In the genomic region with DNA sequence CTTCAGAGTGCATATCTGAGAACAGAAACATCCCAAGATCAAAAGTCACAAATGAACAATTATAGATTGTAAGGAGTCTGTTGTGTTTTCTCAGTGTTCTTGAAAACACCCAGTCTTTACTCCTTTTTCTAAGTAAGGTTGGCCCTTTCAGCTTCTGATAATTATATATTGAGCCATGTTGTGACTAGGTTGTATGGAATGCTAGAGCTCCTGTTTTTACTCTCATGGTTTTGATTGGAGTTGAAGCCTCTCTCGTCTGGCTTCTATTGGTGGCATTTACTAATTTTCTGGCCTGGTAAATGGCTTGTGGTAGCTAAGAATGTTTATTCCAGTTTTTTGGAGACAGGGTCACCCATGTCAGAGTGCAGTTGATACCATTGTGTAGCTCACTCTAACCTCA, we compare ENCODE assay signal across 10 cellular contexts.
A peak's percentile ranks its signal among the peaks of the same experiment; 100 is the strongest.
DNase-seq lines count a peak whose midpoint lies in the region; ATAC-seq and TF ChIP-seq lines count a peak whose summit lies in the region.
"Had no signal": no experiment of that assay in that cellular context is flagged by ENCODE, and none has a peak within 500 bp of the region (broad histone marks: within the 10 kb centered on the region; RNA-seq: fewer than 3 reads in every experiment).

No MANE protein-coding gene starts in this region.

- H3K9me3 ChIP-seq in lower lobe of right lung, result no peaks in the 10 kb centered on the region
- no peaks in the 10 kb centered on the region for H3K9me3 ChIP-seq in upper lobe of left lung
- H3K9me3 ChIP-seq: HAP-1 had no signal

- TF ChIP-seq CTCF in choroid plexus epithelial cell (conservative IDR thresholded peaks at IDR 0.05; ENCODE audit: low read depth, low read length) (no peak), lower lobe of right lung (IDR thresholded peaks at IDR 0.05) (no peak), upper lobe of left lung (IDR thresholded peaks at IDR 0.05) (no peak)

- TF ChIP-seq EP300 in upper lobe of left lung (IDR thresholded peaks at IDR 0.05), result no peak

- DNase-seq in NCI-H2227 (lab: John Stamatoyannopoulos, UW; ENCODE audit: unreplicated experiment) (peak; percentile 66), choroid plexus epithelial cell (ENCODE audit: low read depth) (peak; percentile 73), lower lobe of right lung (no peak), upper lobe of left lung (no peak), NCI-H2196 (lab: John Stamatoyannopoulos, UW; ENCODE audit: unreplicated experiment) (no peak), DMS 273 (lab: John Stamatoyannopoulos, UW; ENCODE audit: unreplicated experiment) (no peak)
- DNase-seq in stimulated activated CD4-positive, alpha-beta T cell treated with anti-CD3 and anti-CD28 coated beads, Interleukin-4, amount 100 ng/mL, for 4 hours, result no peak
- DNase-seq: effector memory CD4-positive, alpha-beta T cell; NCI-H1436 treated with DMSO at 0.1 percent for 48 hours had no signal

- H3K4me3 ChIP-seq in choroid plexus epithelial cell (ENCODE audit: low read depth, low read length) (no peak overlapping the region), lower lobe of right lung (no peak overlapping the region), upper lobe of left lung (no peak overlapping the region)
- H3K4me3 ChIP-seq: HAP-1 had no signal

- H3K36me3 ChIP-seq in lower lobe of right lung, result no peaks in the 10 kb centered on the region
- no peaks in the 10 kb centered on the region for H3K36me3 ChIP-seq in upper lobe of left lung
- H3K36me3 ChIP-seq: HAP-1 had no signal

- H3K27me3 ChIP-seq in lower lobe of right lung (ENCODE audit: low read depth) (no peaks in the 10 kb centered on the region), upper lobe of left lung (no peaks in the 10 kb centered on the region)

- peaks cover 87% of the 10 kb centered on the region for H3K4me1 ChIP-seq in lower lobe of right lung
- peaks cover 75 to 99% (median 81%) of the 10 kb centered on the region in 4 donors for H3K4me1 ChIP-seq in upper lobe of left lung

- H3K27ac ChIP-seq in lower lobe of right lung (peak overlapping the region; percentile 66), upper lobe of left lung (peak overlapping the region; percentile 77 to 96 (median 95))

- ATAC-seq in lower lobe of right lung, result peak in 1 of 2 donors; percentile 16
- ATAC-seq in upper lobe of left lung (ENCODE audit: low FRiP score in 2 of 2), result peak; percentile 28 to 47

- WGBS in upper lobe of left lung, 2 donors, result 48 to 64% methylated on average over 1 of the region's 1 CpG

- intact Hi-C loops in lower lobe of right lung (cut with DNase I), result no loop called here

- no peak for TF ChIP-seq POLR2A in upper lobe of left lung (IDR thresholded peaks at IDR 0.05)

Comparison
In these comparisons a context has a peak if more than half of its experiments do, and no peak if none do; other contexts are left out.
1. DNase-seq: peak in NCI-H2227 (single experiment) and choroid plexus epithelial cell (single experiment); none in lower lobe of right lung (single experiment), upper lobe of left lung (0 of 2), NCI-H2196 (single experiment), stimulated activated CD4-positive, alpha-beta T cell treated with anti-CD3 and anti-CD28 coated beads, Interleukin-4, amount 100 ng/mL, for 4 hours (0 of 2) and DMS 273 (single experiment).